ENCODE assay signal across 8 cellular contexts in the genomic region with DNA sequence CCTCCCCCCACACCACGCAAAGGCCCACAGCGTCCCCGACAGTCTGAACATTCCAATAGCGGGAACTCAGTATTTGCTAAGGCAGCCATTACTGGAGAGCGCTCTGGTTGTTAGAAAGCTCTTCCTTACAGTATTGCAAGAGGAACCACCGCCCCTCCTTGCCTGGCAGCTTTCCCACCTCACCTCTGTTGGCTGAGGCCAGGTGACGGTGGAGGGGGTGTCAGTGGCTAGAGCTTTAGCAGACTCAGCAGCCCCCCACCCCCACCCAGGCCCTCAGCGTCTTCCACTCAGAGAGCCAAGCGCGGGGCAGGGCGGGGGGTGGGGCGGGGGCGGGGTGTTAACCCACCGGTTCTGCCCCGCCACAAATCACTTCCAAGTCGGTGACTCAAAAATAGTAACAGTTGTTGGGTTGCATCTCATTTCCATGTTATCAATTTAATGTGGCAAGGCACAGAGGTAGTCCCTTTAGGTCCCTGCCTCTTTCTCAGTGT. TPM values are rescaled to one million over a fixed set of nuclear protein-coding genes. Genes with fewer than 3 reads are reported as not detected.
DNase-seq lines count a peak whose midpoint lies in the region; ATAC-seq, FAIRE-seq and TF ChIP-seq lines count a peak whose summit lies in the region.

No MANE protein-coding gene starts in this region.

- intact Hi-C loops in K562 (cut with micrococcal nuclease): loop anchor here (2.0 to 5.0 kb wide), 2 partner anchors 60 to 72 kb away; partner anchors contain the start of genes RETREG3 and TUBG1

- H2AFZ ChIP-seq in OCI-LY3 (ENCODE audit: low read depth, low read length) (no peak overlapping the region), K562 (ENCODE audit: low read depth, low read length) (peak overlapping the region; percentile 85)

- no peaks in the 10 kb centered on the region for H3K9me3 Mint-ChIP-seq in CD8-positive, alpha-beta memory T cell

- peaks cover 38 to 46% of the 10 kb centered on the region in 2 donors for H3K27me3 Mint-ChIP-seq in CD8-positive, alpha-beta memory T cell

- H3K36me3 Mint-ChIP-seq in CD8-positive, alpha-beta memory T cell: no peaks in the 10 kb centered on the region

- POLR2A ChIA-PET in CD8-positive, alpha-beta memory T cell (lab: Charles Lee): interaction anchor here (0.5 to 1.9 kb wide), 3 partner anchors 70 to 101 kb away, joined by 5 to 10 read pairs (median 8); partner anchors contain the start of genes PSMC3IP, RETREG3 and TUBG1
- POLR2A ChIA-PET in K562 (lab: Yijun Ruan, JAX): interaction anchor here (0.6 to 3.2 kb wide), 7 partner anchors 8 to 103 kb away, joined by 3 to 24 read pairs (median 6); partner anchors contain the start of genes PSMC3IP and RETREG3

- BruUV-seq in K562 (replicated peaks; lab: Mats Ljungman, UMichigan): no TSS peak

- H3K4me1 Mint-ChIP-seq in CD8-positive, alpha-beta memory T cell: peaks cover 55 to 81% (median 67%) of the 10 kb centered on the region in 3 donors

- H3K27ac Mint-ChIP-seq in CD8-positive, alpha-beta memory T cell: peak overlapping the region in 7 of 8 donors; percentile 74 to 98 (median 84)

- H3K9me1 ChIP-seq in K562 (ENCODE audit: control insufficient read depth, insufficient read depth, low read length): no peaks in the 10 kb centered on the region

- ATAC-seq in K562: peak; percentile 1; the same call in 1 of the 3 replicates

- H4K20me1 ChIP-seq in OCI-LY3 (ENCODE audit: insufficient read depth, low read length) (peaks cover 2% of the 10 kb centered on the region; the same call in 1 of the 2 replicates), K562 (replicated peaks; ENCODE audit: control insufficient read depth, insufficient read depth, low read length) (peaks cover 5% of the 10 kb centered on the region)

- H3K4me1 ChIP-seq in CD8-positive, alpha-beta memory T cell (ENCODE audit: insufficient read depth, low read length): peaks cover 78% of the 10 kb centered on the region
- H3K4me1 ChIP-seq in HUES48 (ENCODE audit: control insufficient read depth, insufficient read depth, low read length) (peaks cover 42% of the 10 kb centered on the region), OCI-LY3 (ENCODE audit: low read length) (peaks cover 61% of the 10 kb centered on the region), K562 (replicated peaks in 1 of 2; ENCODE audit: control insufficient read depth in 2 of 2, insufficient read depth in 2 of 2, low read length in 2 of 2) (peaks cover 41 to 82% of the 10 kb centered on the region in 2 experiments)

- CTCF ChIA-PET in CD8-positive, alpha-beta memory T cell (lab: Charles Lee): interaction anchor here (0.6 to 4.9 kb wide), 16 partner anchors 10 to 319 kb away, joined by 3 to 44 read pairs (median 5); partner anchors contain the start of genes PSMC3IP, RETREG3, TUBG1 and VPS25
- CTCF ChIA-PET in K562 (lab: Yijun Ruan, JAX; ENCODE audit: low intra/inter-chr PET ratio): no interaction called here

- WGBS in K562 (ENCODE audit: insufficient coverage, low coverage, missing lambda C conversion rate): 2% methylated on average over 13 of the region's 16 CpGs

- H3K9ac ChIP-seq in HUES48 (ENCODE audit: low read depth, low read length): no peak overlapping the region
- peak overlapping the region; percentile 75 for H3K9ac ChIP-seq in OCI-LY3 (ENCODE audit: low read length)
- H3K9ac ChIP-seq in K562 (ENCODE audit: insufficient read depth in 1 of 2, low read depth in 2 of 2, low read length in 2 of 2): peak overlapping the region; percentile 67 to 90; a peak in 3 of 4 replicates

- H3K9me3 ChIP-seq in CD8-positive, alpha-beta memory T cell (ENCODE audit: low read length): no peaks in the 10 kb centered on the region
- H3K9me3 ChIP-seq in HUES48 (ENCODE audit: control insufficient read depth, insufficient read depth, low read length) (no peaks in the 10 kb centered on the region), OCI-LY3 (ENCODE audit: insufficient read depth, low read length) (no peaks in the 10 kb centered on the region), K562 (replicated peaks; ENCODE audit: control insufficient read depth, insufficient read depth, low read depth, low read length) (no peaks in the 10 kb centered on the region)

- H3K36me3 ChIP-seq in CD8-positive, alpha-beta memory T cell (ENCODE audit: insufficient read depth, low read length): no peaks in the 10 kb centered on the region
- H3K36me3 ChIP-seq in HUES48 (ENCODE audit: control insufficient read depth, insufficient read depth, low read length) (no peaks in the 10 kb centered on the region), OCI-LY3 (replicated peaks; ENCODE audit: low read depth, low read length) (peaks cover 2% of the 10 kb centered on the region), K562 (ENCODE audit: control insufficient read depth, insufficient read depth, low read length) (peaks cover 4% of the 10 kb centered on the region; the same call in 1 of the 3 replicates)

- peak overlapping the region; percentile 84 to 91 (median 88) for H3K4me3 Mint-ChIP-seq in CD8-positive, alpha-beta memory T cell

- no peak; the same call in 1 of the 2 replicates for TF ChIP-seq EP300 in K562 (IDR thresholded peaks at IDR 0.05; ENCODE audit: low read length)

- peak in 3 of 5 donors; percentile 32 to 71 (median 52) for DNase-seq in CD8-positive, alpha-beta memory T cell
- DNase-seq in K562 (ENCODE audit: extremely low read depth in 1 of 4, low spot score in 3 of 4) (peak; percentile 46 to 64 (median 55)), D341Med (ENCODE audit: low spot score) (no peak), NCI-H128 (lab: John Stamatoyannopoulos, UW; ENCODE audit: unreplicated experiment) (no peak)
- DNase-seq in stimulated activated naive CD4-positive, alpha-beta T cell treated with Interleukin-2 at 50 U/mL for 16 hours (lab: John Stamatoyannopoulos, UW): peak; percentile 61

- TF ChIP-seq POLR2A in K562 (conservative IDR thresholded peaks at IDR 0.05): no peak

- in situ Hi-C loops in K562 (cut with MboI): no loop called here

- peak overlapping the region; percentile 66 for H3K4me3 ChIP-seq in CD8-positive, alpha-beta memory T cell (ENCODE audit: low read length)
- H3K4me3 ChIP-seq in HUES48 (ENCODE audit: low read depth, low read length) (peak overlapping the region; percentile 71), OCI-LY3 (ENCODE audit: low read length) (peak overlapping the region; percentile 82), K562 (peak overlapping the region; percentile 60)

- FAIRE-seq in K562 (lab: Jason Lieb, UNC): peak; percentile 57

- H3K27ac ChIP-seq in CD8-positive, alpha-beta memory T cell (ENCODE audit: low read depth, low read length): peak overlapping the region; percentile 53
- H3K27ac ChIP-seq in HUES48 (ENCODE audit: low read depth, low read length) (peak overlapping the region; percentile 96), OCI-LY3 (ENCODE audit: low read length) (peak overlapping the region; percentile 84), K562 (ENCODE audit: extremely low read depth, low read depth, low read length) (peak overlapping the region; percentile 95), layer of hippocampus (ENCODE audit: low read depth, low read length) (peak overlapping the region; percentile 92)

- no peak for TF ChIP-seq RAD21 in K562 (CRISPR knock-in tag; conservative IDR thresholded peaks at IDR 0.05 in 1 of 2, IDR thresholded peaks at IDR 0.05 in 1 of 2)

- peaks cover 37% of the 10 kb centered on the region for H3K79me2 ChIP-seq in OCI-LY3 (ENCODE audit: low read length)
- peaks cover 36% of the 10 kb centered on the region for H3K79me2 ChIP-seq in K562 (ENCODE audit: control insufficient read depth, insufficient read depth, low read length)

- H3K4me2 ChIP-seq in OCI-LY3 (ENCODE audit: low read length): peak overlapping the region; percentile 97
- peak overlapping the region; percentile 90 for H3K4me2 ChIP-seq in K562 (ENCODE audit: insufficient read depth, low read length)

- no peak for TF ChIP-seq CTCF in OCI-LY3 (IDR thresholded peaks at IDR 0.05; ENCODE audit: low read depth, low read length)
- peak in 1 of 3 experiments; percentile 21; a peak in 1 of 6 replicates for TF ChIP-seq CTCF in K562 (IDR thresholded peaks at IDR 0.05 in 2 of 3, conservative IDR thresholded peaks at IDR 0.05 in 1 of 3; ENCODE audit: insufficient read depth in 2 of 3, low read depth in 1 of 3, low read length in 3 of 3)

- peaks cover 44% of the 10 kb centered on the region for H3K27me3 ChIP-seq in CD8-positive, alpha-beta memory T cell (ENCODE audit: insufficient read depth, low read length, poor library complexity, severe bottlenecking)
- H3K27me3 ChIP-seq in HUES48 (ENCODE audit: control insufficient read depth, insufficient read depth, low read length) (peaks cover 57% of the 10 kb centered on the region), OCI-LY3 (ENCODE audit: low read depth, low read length) (peaks cover 12% of the 10 kb centered on the region), K562 (ENCODE audit: control insufficient read depth in 2 of 2, insufficient read depth in 2 of 2, low read length in 2 of 2) (no peaks in the 10 kb centered on the region), layer of hippocampus (ENCODE audit: control insufficient read depth, insufficient read depth, low read length) (no peaks in the 10 kb centered on the region)

RNA-seq across cellular contexts. Expression of gene PLEKHH3, which starts 2.3 kb away (rescaled TPM):
- under 1 TPM; 0.38 to 0.70 TPM for total RNA-seq in CD8-positive, alpha-beta memory T cell
- not detected for polyA plus RNA-seq in CD8-positive, alpha-beta memory T cell
- total RNA-seq in K562 (2011; cell fraction: chromatin; rRNA removed; ENCODE audit: low replicate concordance): 23.0 and 51.2 TPM in 2 replicates
- 37.7 and 51.7 TPM in 2 replicates for total RNA-seq in K562 (2011; cell fraction: nucleolus; rRNA removed)
- 29.7 and 29.8 TPM in 2 replicates for total RNA-seq in K562 (2011; cell fraction: nucleoplasm; rRNA removed)
- total RNA-seq in K562 (2014; rRNA removed) (20.6 and 28.2 TPM in 2 replicates), K562 (2014; rRNA removed; fragmentation: Illumina TruSeq; extraction: Trizol) (2.0 and 2.6 TPM in 2 replicates), K562 (2015; rRNA removed; fragmentation: Illumina TruSeq; extraction: Trizol) (7.5 and 7.8 TPM in 2 replicates), K562 (2021) (32.7 and 34.5 TPM in 2 replicates)
- polyA plus RNA-seq in K562 (2011; rRNA removed) (4.3 and 8.0 TPM in 2 replicates), K562 (2014; fragmentation: Illumina TruSeq; extraction: Trizol) (5.0 and 19.4 TPM in 2 replicates), K562 (2014; fragmentation: Nextera tagmentation; extraction: Ambion mirVana) (under 1 TPM; 0.58 to 0.80 TPM), K562 (2014; rRNA removed) (29.0 and 31.0 TPM in 2 replicates)
- polyA plus RNA-seq in K562 (2011; cell fraction: cytosol; rRNA removed): 5.6 and 15.6 TPM in 2 replicates
- 24.8 and 51.1 TPM in 2 replicates for polyA plus RNA-seq in K562 (2011; cell fraction: nucleus; rRNA removed)
- polyA plus RNA-seq in K562 (2012): 12.5 and 25.8 TPM in 2 replicates
- 1.3 and 1.9 TPM in 2 replicates for polyA minus RNA-seq in K562 (2011; rRNA and poly(A)+ RNA removed)
- polyA minus RNA-seq in K562 (2011; cell fraction: cytosol; rRNA and poly(A)+ RNA removed): 6.6 and 8.6 TPM in 2 replicates
- 7.0 and 12.1 TPM in 2 replicates for polyA minus RNA-seq in K562 (2011; cell fraction: nucleus; rRNA and poly(A)+ RNA removed)

RNA-seq across cellular contexts. Expression of gene CCR10, which starts 2.6 kb away (rescaled TPM):
- under 1 TPM; 0.18 to 0.20 TPM for total RNA-seq in CD8-positive, alpha-beta memory T cell
- polyA plus RNA-seq in CD8-positive, alpha-beta memory T cell: 1.9 TPM
- total RNA-seq in K562 (2011; cell fraction: chromatin; rRNA removed; ENCODE audit: low replicate concordance): 0.77 and 2.7 TPM in 2 replicates
- total RNA-seq in K562 (2011; cell fraction: nucleolus; rRNA removed): 4.5 TPM in 2 replicates
- total RNA-seq in K562 (2011; cell fraction: nucleoplasm; rRNA removed): 1.8 and 2.3 TPM in 2 replicates
- total RNA-seq in K562 (2014; rRNA removed): 2.5 and 3.6 TPM in 2 replicates
- 0.18 and 0.19 TPM in 2 replicates for total RNA-seq in K562 (2014; rRNA removed; fragmentation: Illumina TruSeq; extraction: Trizol)
- total RNA-seq in K562 (2015; rRNA removed; fragmentation: Illumina TruSeq; extraction: Trizol): 0.58 and 0.68 TPM in 2 replicates
- total RNA-seq in K562 (2021): 4.0 and 4.8 TPM in 2 replicates
- polyA plus RNA-seq in K562 (2011; rRNA removed): 0.82 and 3.6 TPM in 2 replicates
- 6.0 and 7.2 TPM in 2 replicates for polyA plus RNA-seq in K562 (2011; cell fraction: cytosol; rRNA removed)
- 7.7 and 10.7 TPM in 2 replicates for polyA plus RNA-seq in K562 (2011; cell fraction: nucleus; rRNA removed)
- 5.1 and 10.4 TPM in 2 replicates for polyA plus RNA-seq in K562 (2012)
- 0.06 and 0.28 TPM in 2 replicates for polyA plus RNA-seq in K562 (2014; fragmentation: Illumina TruSeq; extraction: Trizol)
- not detected for polyA plus RNA-seq in K562 (2014; fragmentation: Nextera tagmentation; extraction: Ambion mirVana)
- polyA plus RNA-seq in K562 (2014; rRNA removed): 3.6 and 4.3 TPM in 2 replicates
- polyA minus RNA-seq in K562 (2011; rRNA and poly(A)+ RNA removed): 0.21 and 0.30 TPM in 2 replicates
- 0.86 and 4.7 TPM in 2 replicates for polyA minus RNA-seq in K562 (2011; cell fraction: cytosol; rRNA and poly(A)+ RNA removed)
- polyA minus RNA-seq in K562 (2011; cell fraction: nucleus; rRNA and poly(A)+ RNA removed): 1.9 and 5.7 TPM in 2 replicates

RNA-seq across cellular contexts. Expression of gene CNTNAP1, which starts 3.3 kb away (rescaled TPM):
- total RNA-seq in CD8-positive, alpha-beta memory T cell: 1 to 10 TPM; 1.2 to 1.7 TPM
- polyA plus RNA-seq in CD8-positive, alpha-beta memory T cell: 1.1 TPM
- total RNA-seq in K562 (2011; cell fraction: chromatin; rRNA removed; ENCODE audit: low replicate concordance): 14.6 and 22.8 TPM in 2 replicates
- 8.8 and 9.7 TPM in 2 replicates for total RNA-seq in K562 (2011; cell fraction: nucleolus; rRNA removed)
- 7.5 and 8.7 TPM in 2 replicates for total RNA-seq in K562 (2011; cell fraction: nucleoplasm; rRNA removed)
- total RNA-seq in K562 (2014; rRNA removed): 0.14 and 0.41 TPM in 2 replicates
- 0.29 and 0.33 TPM in 2 replicates for total RNA-seq in K562 (2014; rRNA removed; fragmentation: Illumina TruSeq; extraction: Trizol)
- total RNA-seq in K562 (2015; rRNA removed; fragmentation: Illumina TruSeq; extraction: Trizol): 0.38 and 0.62 TPM in 2 replicates
- 1.5 and 1.8 TPM in 2 replicates for total RNA-seq in K562 (2021)
- polyA plus RNA-seq in K562 (2011; rRNA removed): 1.0 and 2.8 TPM in 2 replicates
- 1.3 and 2.0 TPM in 2 replicates for polyA plus RNA-seq in K562 (2011; cell fraction: cytosol; rRNA removed)
- 17.0 and 22.4 TPM in 2 replicates for polyA plus RNA-seq in K562 (2011; cell fraction: nucleus; rRNA removed)
- 1.5 and 4.8 TPM in 2 replicates for polyA plus RNA-seq in K562 (2012)
- 0.89 and 1.4 TPM in 2 replicates for polyA plus RNA-seq in K562 (2014; fragmentation: Illumina TruSeq; extraction: Trizol)
- polyA plus RNA-seq in K562 (2014; fragmentation: Nextera tagmentation; extraction: Ambion mirVana): under 1 TPM; 0.10 to 0.17 TPM
- polyA plus RNA-seq in K562 (2014; rRNA removed): 1.6 and 1.8 TPM in 2 replicates
- polyA minus RNA-seq in K562 (2011; rRNA and poly(A)+ RNA removed): 0.35 and 0.45 TPM in 2 replicates
- 0.19 and 0.36 TPM in 2 replicates for polyA minus RNA-seq in K562 (2011; cell fraction: cytosol; rRNA and poly(A)+ RNA removed)
- 1.8 and 3.6 TPM in 2 replicates for polyA minus RNA-seq in K562 (2011; cell fraction: nucleus; rRNA and poly(A)+ RNA removed)

RNA-seq across cellular contexts. Expression of gene TUBG2, which starts 20.0 kb away (rescaled TPM):
- total RNA-seq in CD8-positive, alpha-beta memory T cell: 10 to 100 TPM; 10.6 to 11.6 TPM
- 3.4 TPM for polyA plus RNA-seq in CD8-positive, alpha-beta memory T cell
- total RNA-seq in K562 (2011; cell fraction: chromatin; rRNA removed; ENCODE audit: low replicate concordance): 1.1 TPM in 1 of 2 replicates, not detected in the other
- 0.39 and 0.83 TPM in 2 replicates for total RNA-seq in K562 (2011; cell fraction: nucleolus; rRNA removed)
- 0.37 TPM in 1 of 2 replicates, not detected in the other for total RNA-seq in K562 (2011; cell fraction: nucleoplasm; rRNA removed)
- 0.09 and 0.12 TPM in 2 replicates for total RNA-seq in K562 (2014; rRNA removed)
- not detected in 2 replicates for total RNA-seq in K562 (2014; rRNA removed; fragmentation: Illumina TruSeq; extraction: Trizol)
- 0.26 and 0.29 TPM in 2 replicates for total RNA-seq in K562 (2015; rRNA removed; fragmentation: Illumina TruSeq; extraction: Trizol)
- 0.78 and 0.80 TPM in 2 replicates for total RNA-seq in K562 (2021)
- 0.21 and 0.37 TPM in 2 replicates for polyA plus RNA-seq in K562 (2011; rRNA removed)
- polyA plus RNA-seq in K562 (2011; cell fraction: cytosol; rRNA removed): 0.15 and 0.24 TPM in 2 replicates
- polyA plus RNA-seq in K562 (2011; cell fraction: nucleus; rRNA removed): 0.91 and 2.0 TPM in 2 replicates
- polyA plus RNA-seq in K562 (2012): 0.35 and 0.40 TPM in 2 replicates
- 0.24 and 0.35 TPM in 2 replicates for polyA plus RNA-seq in K562 (2014; fragmentation: Illumina TruSeq; extraction: Trizol)
- under 1 TPM; 0.15 to 0.34 TPM for polyA plus RNA-seq in K562 (2014; fragmentation: Nextera tagmentation; extraction: Ambion mirVana)
- polyA plus RNA-seq in K562 (2014; rRNA removed): not detected in 2 replicates
- 0.11 and 0.15 TPM in 2 replicates for polyA minus RNA-seq in K562 (2011; rRNA and poly(A)+ RNA removed)
- 0.86 and 1.6 TPM in 2 replicates for polyA minus RNA-seq in K562 (2011; cell fraction: cytosol; rRNA and poly(A)+ RNA removed)
- polyA minus RNA-seq in K562 (2011; cell fraction: nucleus; rRNA and poly(A)+ RNA removed): 0.33 TPM in 1 of 2 replicates, not detected in the other

Comparison
In these comparisons a context has a peak if more than half of its experiments do, and no peak if none do; other contexts are left out.
1. DNase-seq: peak in CD8-positive, alpha-beta memory T cell (3 of 5), K562 (4 of 4) and stimulated activated naive CD4-positive, alpha-beta T cell treated with Interleukin-2 at 50 U/mL for 16 hours (single experiment); none in D341Med (single experiment) and NCI-H128 (single experiment).
2. Peak in every context shown above with its lines, with median percentiles within 50 percentile points of each other: H3K27ac ChIP-seq and H3K4me3 ChIP-seq.